Comparison of ENCODE assay signal across 9 cellular contexts in the genomic region with DNA sequence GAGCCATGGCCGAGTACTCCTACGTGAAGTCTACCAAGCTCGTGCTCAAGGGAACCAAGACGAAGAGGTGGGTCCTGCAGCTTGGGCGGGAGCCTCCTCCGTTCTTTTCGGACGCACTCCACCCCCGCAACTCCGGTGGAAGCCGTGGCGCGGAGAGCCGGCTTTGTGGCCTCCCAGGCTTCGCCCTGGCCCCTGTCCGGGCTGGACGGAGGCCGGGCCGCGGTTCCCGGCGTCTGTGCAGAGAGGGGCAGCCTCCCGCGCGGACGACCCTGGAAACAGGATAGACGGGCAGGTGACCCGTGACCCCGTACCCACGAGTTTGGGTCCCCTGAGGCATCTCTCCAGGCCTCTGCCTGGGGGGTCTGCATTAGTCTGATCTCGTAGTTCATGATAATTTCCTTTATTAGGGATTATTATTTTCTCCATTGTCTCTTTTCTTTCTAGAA. TPM values are rescaled to one million over a fixed set of nuclear protein-coding genes. Genes with fewer than 3 reads are reported as not detected.
A peak's percentile ranks its signal among the peaks of the same experiment; 100 is the strongest.
DNase-seq lines count a peak whose midpoint lies in the region; ATAC-seq, FAIRE-seq and TF ChIP-seq lines count a peak whose summit lies in the region.
"Had no signal": no experiment of that assay in that cellular context is flagged by ENCODE, and none has a peak within 500 bp of the region (broad histone marks: within the 10 kb centered on the region; RNA-seq: fewer than 3 reads in every experiment).

No MANE protein-coding gene starts in this region.

- H3K27me3 ChIP-seq in bronchial epithelial cell (ENCODE audit: control insufficient read depth, insufficient read depth, low read length), result no peaks in the 10 kb centered on the region
- no peaks in the 10 kb centered on the region for H3K27me3 ChIP-seq in mucosa of stomach (ENCODE audit: control insufficient read depth, insufficient read depth, low read length)

- H3K4me3 ChIP-seq in AG09309 (ENCODE audit: control insufficient read depth, low read depth, low read length) (peak overlapping the region; percentile 82), bronchial epithelial cell (ENCODE audit: low read depth, low read length) (peak overlapping the region; percentile 91), mucosa of stomach (ENCODE audit: low read length) (peak overlapping the region; percentile 89)

- H3K9me3 ChIP-seq in mucosa of stomach (ENCODE audit: control insufficient read depth, low read length), result no peaks in the 10 kb centered on the region

- H3K36me3 ChIP-seq in bronchial epithelial cell (ENCODE audit: control insufficient read depth, insufficient read depth, low read length) (no peaks in the 10 kb centered on the region), mucosa of stomach (ENCODE audit: control insufficient read depth, insufficient read depth, low read length) (no peaks in the 10 kb centered on the region)

- peak overlapping the region; percentile 93 for H3K9ac ChIP-seq in mucosa of stomach (ENCODE audit: low read length)

- peak; percentile 35 for ATAC-seq in HG03039 (IDR thresholded peaks at IDR 0.05; ENCODE audit: unreplicated experiment)
- no peak for ATAC-seq in HG02973 (IDR thresholded peaks at IDR 0.05; ENCODE audit: unreplicated experiment)
- no peak for ATAC-seq in sciatic nerve
- ATAC-seq in HG02852 (IDR thresholded peaks at IDR 0.05; ENCODE audit: unreplicated experiment), result no peak

- DNase-seq in AG09309 (ENCODE audit: low read depth) (no peak), bronchial epithelial cell (ENCODE audit: low read depth) (no peak), NCI-H69 (lab: John Stamatoyannopoulos, UW) (no peak), sciatic nerve (ENCODE audit: low spot score) (no peak)

- FAIRE-seq in bronchial epithelial cell (lab: Jason Lieb, UNC), result no peak
- FAIRE-seq: islet of Langerhans had no signal

- TF ChIP-seq CTCF in AG09309 (IDR thresholded peaks at IDR 0.05; ENCODE audit: control insufficient read depth, insufficient read depth, low read depth, low read length, missing control alignments), result no peak
- no peak for TF ChIP-seq CTCF in bronchial epithelial cell (IDR thresholded peaks at IDR 0.05; ENCODE audit: insufficient read depth, low read length, severe bottlenecking)

- no peaks in the 10 kb centered on the region for H3K4me1 ChIP-seq in mucosa of stomach (ENCODE audit: control insufficient read depth, insufficient read depth, low read length)

- intact Hi-C loops in sciatic nerve (cut with DNase I), result no loop called here

RNA-seq across cellular contexts. Expression of a gene that starts 0.4 kb away (rescaled TPM):
- total RNA-seq in bronchial epithelial cell (23.9 and 26.3 TPM in 2 replicates), sciatic nerve (53.9 TPM)
